1 cellular context compared by ENCODE assay signal in genomic region chr1:111592389-111593361, GRCh38.
TF ChIP-seq lines count a peak whose summit lies in the region.

No MANE protein-coding gene starts in this region.

TF ChIP-seq in SK-N-SH, 30 proteins besides CTCF, POLR2A, EP300 and RAD21 (continued from another document):
- no peak for TF ChIP-seq USF1 (IDR thresholded peaks at IDR 0.05; ENCODE audit: borderline replicate concordance, low read depth)
- TF ChIP-seq EZH2phosphoT487 (IDR thresholded peaks at IDR 0.05; ENCODE audit: borderline replicate concordance, low read depth), result no peak
